1 cellular context compared by ENCODE assay signal in genomic region chr2:70541481-70542020, GRCh38.
TF ChIP-seq lines count a peak whose summit lies in the region.

No MANE protein-coding gene starts in this region.

TF ChIP-seq in GM23338, 12 proteins besides CTCF, POLR2A, EP300 and RAD21 (continued from another document):
- no peak for TF ChIP-seq REST (IDR thresholded peaks at IDR 0.05; ENCODE audit: unreplicated experiment)
- TF ChIP-seq ZNF462 (CRISPR knock-in tag; IDR thresholded peaks at IDR 0.05), result no peak
- TF ChIP-seq, protein P1, sequence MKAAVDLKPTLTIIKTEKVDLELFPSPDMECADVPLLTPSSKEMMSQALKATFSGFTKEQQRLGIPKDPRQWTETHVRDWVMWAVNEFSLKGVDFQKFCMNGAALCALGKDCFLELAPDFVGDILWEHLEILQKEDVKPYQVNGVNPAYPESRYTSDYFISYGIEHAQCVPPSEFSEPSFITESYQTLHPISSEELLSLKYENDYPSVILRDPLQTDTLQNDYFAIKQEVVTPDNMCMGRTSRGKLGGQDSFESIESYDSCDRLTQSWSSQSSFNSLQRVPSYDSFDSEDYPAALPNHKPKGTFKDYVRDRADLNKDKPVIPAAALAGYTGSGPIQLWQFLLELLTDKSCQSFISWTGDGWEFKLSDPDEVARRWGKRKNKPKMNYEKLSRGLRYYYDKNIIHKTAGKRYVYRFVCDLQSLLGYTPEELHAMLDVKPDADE (IDR thresholded peaks at IDR 0.05), result no peak
- no peak for TF ChIP-seq EZH2phosphoT487 (IDR thresholded peaks at IDR 0.05; ENCODE audit: unreplicated experiment)
- no peak for TF ChIP-seq POLR2AphosphoS5 (IDR thresholded peaks at IDR 0.05; ENCODE audit: low read depth)
- no peak for TF ChIP-seq NANOG (IDR thresholded peaks at IDR 0.05; ENCODE audit: borderline replicate concordance)
- no peak for TF ChIP-seq ZNF114 (CRISPR knock-in tag; IDR thresholded peaks at IDR 0.05)
